In genomic region chr14:20683896-20684661, GRCh38 we compare ENCODE assay signal across 8 cellular contexts. TPM values are rescaled to one million over a fixed set of nuclear protein-coding genes. Genes with fewer than 3 reads are reported as not detected.
DNase-seq lines count a peak whose midpoint lies in the region; ATAC-seq, FAIRE-seq and TF ChIP-seq lines count a peak whose summit lies in the region.

TSS of gene RNASE4 (plus strand) at chr14:20684560. CDS start at chr14:20699372, 14,812 bp downstream.

- H3K27ac Mint-ChIP-seq in astrocyte (ENCODE audit: unreplicated experiment), result peak within 1 kb of the TSS; percentile 64

- no peak within 1 kb of the TSS for H3K4me3 Mint-ChIP-seq in astrocyte (ENCODE audit: unreplicated experiment)

- H3F3A ChIP-seq in Loucy (ENCODE audit: low read depth), result peaks cover 15% of the 10 kb centered on the region

- H3K79me2 ChIP-seq in Loucy (ENCODE audit: insufficient read depth, low read length) (no peaks in the 10 kb centered on the region), astrocyte (ENCODE audit: insufficient read depth, low read length) (no peaks in the 10 kb centered on the region)

- no peaks in the 10 kb centered on the region for H3K9me3 Mint-ChIP-seq in astrocyte (ENCODE audit: unreplicated experiment)

- intact Hi-C loops in uterus (cut with DNase I; ENCODE audit: low total_unique reads), result loop anchor here (2.0 kb wide), 1 partner anchor 69 kb away; no protein-coding TSS in a partner anchor

- H3K4me2 ChIP-seq in Loucy (ENCODE audit: low read depth, low read length, poor library complexity, severe bottlenecking), result peak within 1 kb of the TSS; percentile 99
- peak within 1 kb of the TSS; percentile 92 for H3K4me2 ChIP-seq in astrocyte (ENCODE audit: low read length)

- TF ChIP-seq CTCF in Loucy (conservative IDR thresholded peaks at IDR 0.05; ENCODE audit: low read length), result no peak
- no peak for TF ChIP-seq CTCF in astrocyte (IDR thresholded peaks at IDR 0.05; ENCODE audit: insufficient read depth, low read depth, low read length)
- peak in 1 of 4 experiments; percentile 9 for TF ChIP-seq CTCF in uterus (IDR thresholded peaks at IDR 0.05)

- no peaks in the 10 kb centered on the region for H3K36me3 ChIP-seq in Loucy (ENCODE audit: insufficient read depth, low read length)
- no peaks in the 10 kb centered on the region for H3K36me3 ChIP-seq in astrocyte (ENCODE audit: insufficient read depth, low read length)
- H3K36me3 ChIP-seq in uterus, result no peaks in the 10 kb centered on the region

- H3K27me3 Mint-ChIP-seq in astrocyte (ENCODE audit: low read depth, unreplicated experiment), result no peaks in the 10 kb centered on the region

- H4K20me1 ChIP-seq in Loucy (ENCODE audit: insufficient read depth, low read length, poor library complexity, severe bottlenecking) (no peaks in the 10 kb centered on the region), astrocyte (ENCODE audit: insufficient read depth, low read length) (no peaks in the 10 kb centered on the region)

- H3K27ac ChIP-seq in astrocyte (ENCODE audit: low read depth, low read length) (peak within 1 kb of the TSS; percentile 98), uterus (peak within 1 kb of the TSS; percentile 100)

- H3K36me3 Mint-ChIP-seq in astrocyte (ENCODE audit: low read depth, unreplicated experiment), result no peaks in the 10 kb centered on the region

- ATAC-seq in GM21529 (IDR thresholded peaks at IDR 0.05; ENCODE audit: unreplicated experiment), result peak; percentile 25

- H3K4me1 ChIP-seq in Loucy (ENCODE audit: insufficient read depth, low read length, poor library complexity, severe bottlenecking), result peaks cover 35% of the 10 kb centered on the region
- H3K4me1 ChIP-seq in astrocyte (ENCODE audit: insufficient read depth, low read length), result peaks cover 15% of the 10 kb centered on the region
- no peaks in the 10 kb centered on the region for H3K4me1 ChIP-seq in uterus

- peak within 1 kb of the TSS; percentile 82 for H3K9ac ChIP-seq in Loucy (ENCODE audit: low read depth, low read length, poor library complexity, severe bottlenecking)
- H3K9ac ChIP-seq in astrocyte (ENCODE audit: low read length), result peak within 1 kb of the TSS; percentile 97

- H2AFZ ChIP-seq in Loucy (ENCODE audit: low read length), result peak within 1 kb of the TSS; percentile 89
- H2AFZ ChIP-seq in astrocyte (ENCODE audit: low read depth, low read length), result peak within 1 kb of the TSS; percentile 96

- no peak for FAIRE-seq in astrocyte (lab: Jason Lieb, UNC)

- H3K4me3 ChIP-seq in Loucy (ENCODE audit: low read length, poor library complexity, severe bottlenecking) (peak within 1 kb of the TSS; percentile 88), astrocyte (ENCODE audit: insufficient read depth, low read depth, low read length) (peak within 1 kb of the TSS; percentile 92), uterus (peak within 1 kb of the TSS; percentile 79 to 98)

- H3K9me2 ChIP-seq in Loucy (replicated peaks; ENCODE audit: low read depth, low read length), result no peaks in the 10 kb centered on the region

- TF ChIP-seq POLR2A in uterus (IDR thresholded peaks at IDR 0.05), result peak; percentile 53 to 73

- DNase-seq in D341Med (ENCODE audit: low spot score), result peak; percentile 71
- DNase-seq in T-helper 9 cell, result peak; percentile 73
- DNase-seq in astrocyte (ENCODE audit: low read depth), result peak; percentile 87
- DNase-seq in hippocampal formation (lab: John Stamatoyannopoulos, UW), result peak; percentile 61 to 66
- DNase-seq in retina, result peak; percentile 93
- peak; percentile 85 to 90 for DNase-seq in uterus

- H3K9me3 ChIP-seq in Loucy (ENCODE audit: insufficient read depth, low read depth, low read length), result no peaks in the 10 kb centered on the region
- H3K9me3 ChIP-seq in astrocyte (ENCODE audit: insufficient read depth, low read depth, low read length), result no peaks in the 10 kb centered on the region
- H3K9me3 ChIP-seq in uterus, result no peaks in the 10 kb centered on the region

- H3K27me3 ChIP-seq in Loucy (ENCODE audit: insufficient read depth, low read length, poor library complexity, severe bottlenecking) (no peaks in the 10 kb centered on the region), astrocyte (ENCODE audit: insufficient read depth, low read length) (no peaks in the 10 kb centered on the region), uterus (no peaks in the 10 kb centered on the region)

- peaks cover 9% of the 10 kb centered on the region for H3K4me1 Mint-ChIP-seq in astrocyte (ENCODE audit: low read depth, unreplicated experiment)

RNA-seq across cellular contexts. Expression of gene RNASE4, which starts in this region (rescaled TPM):
- total RNA-seq in astrocyte (6.3 and 9.3 TPM in 2 replicates), uterus (100 to 1,000 TPM in 1 of 4 donors, 10 to 100 TPM in 3; 26.3 to 159 (median 76.3) TPM)

Comparison
In these comparisons a context has a peak if more than half of its experiments do, and no peak if none do; other contexts are left out.
1. Peak in every context shown above with its lines: DNase-seq, ATAC-seq, H3K4me3 ChIP-seq and H3K27ac ChIP-seq.